Comparison of ENCODE assay signal across 8 cellular contexts in the genomic region with DNA sequence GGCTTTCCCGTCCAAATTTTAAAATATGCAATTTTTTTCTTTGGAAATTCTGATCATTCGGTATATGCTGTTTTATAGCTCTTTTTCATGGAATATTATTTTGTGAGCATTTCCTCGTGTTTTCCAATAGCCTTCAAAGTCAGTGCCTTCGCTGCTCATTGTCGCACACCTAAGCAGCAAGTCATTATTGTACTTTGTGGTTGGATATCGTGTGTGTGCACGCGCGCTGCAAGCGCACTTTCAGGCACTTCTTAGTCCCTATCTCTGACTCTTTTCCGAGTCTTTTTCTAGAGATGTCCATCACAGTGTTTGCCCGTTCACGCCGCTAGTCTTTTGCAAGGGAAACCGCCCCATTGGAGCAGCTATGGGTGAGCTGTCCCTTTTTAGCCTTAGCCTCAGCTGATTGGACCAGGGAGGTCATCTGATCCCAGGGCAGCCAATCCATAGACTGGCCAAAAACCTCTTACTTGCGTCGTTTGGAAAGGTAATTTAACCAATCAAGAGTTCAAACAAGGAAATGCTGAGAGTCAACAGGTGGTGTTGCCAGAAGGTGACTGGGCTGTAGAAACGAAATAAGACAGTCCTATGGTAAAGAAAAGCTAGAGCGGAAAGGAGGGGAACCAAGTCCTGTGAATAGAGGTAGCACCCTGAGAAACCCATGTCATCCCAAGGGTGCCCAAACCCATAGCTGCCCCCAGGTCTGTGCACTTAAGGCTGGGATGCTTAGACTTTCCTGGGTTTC. TPM values are rescaled to one million over a fixed set of nuclear protein-coding genes. Genes with fewer than 3 reads are reported as not detected.
DNase-seq lines count a peak whose midpoint lies in the region; ATAC-seq and TF ChIP-seq lines count a peak whose summit lies in the region.

No MANE protein-coding gene starts in this region.

- H3K9me3 Mint-ChIP-seq in activated naive CD4-positive, alpha-beta T cell treated with anti-CD3 and anti-CD28 coated beads, Interleukin-2, amount 50 U/mL, for 72 hours, result peaks cover 0 to 3% of the 10 kb centered on the region in 2 donors

- H2AK9ac ChIP-seq in IMR-90 (replicated peaks; ENCODE audit: low read depth, low read length, poor library complexity), result peak overlapping the region; percentile 90

- H2BK120ac ChIP-seq in IMR-90 (ENCODE audit: low read depth, low read length), result peak overlapping the region; percentile 70
- no peak overlapping the region for H2BK120ac ChIP-seq in neuronal stem cell (ENCODE audit: low read depth, low read length)

- H3K27ac Mint-ChIP-seq in activated naive CD4-positive, alpha-beta T cell treated with anti-CD3 and anti-CD28 coated beads, Interleukin-2, amount 50 U/mL, for 72 hours, result peak overlapping the region; percentile 76 to 91

- H3K14ac ChIP-seq in IMR-90 (replicated peaks; ENCODE audit: low read depth, low read length), result peak overlapping the region; percentile 99
- no peak overlapping the region for H3K14ac ChIP-seq in neuronal stem cell (ENCODE audit: low read length)

- H2AK5ac ChIP-seq in IMR-90 (ENCODE audit: low read depth, low read length) (peak overlapping the region; percentile 97), neuronal stem cell (ENCODE audit: low read depth, low read length) (no peak overlapping the region)

- CTCF ChIA-PET in IMR-90 (lab: Yijun Ruan, JAX), result interaction anchor here (0.6 kb wide), 2 partner anchors 35 to 485 kb away, joined by 4 to 7 read pairs; no protein-coding TSS in a partner anchor

- POLR2A ChIA-PET in IMR-90 (lab: Charles Lee; ENCODE audit: unreplicated experiment), result interaction anchor here (0.6 kb wide), 1 partner anchor 509 kb away, joined by 3 read pairs; no protein-coding TSS in a partner anchor

- H2BK20ac ChIP-seq in IMR-90 (ENCODE audit: low read depth, low read length), result peak overlapping the region; percentile 75

- H3K9ac ChIP-seq in IMR-90 (ENCODE audit: low read depth, low read length) (peak overlapping the region; percentile 88), neuronal stem cell (ENCODE audit: low read depth, low read length, poor library complexity) (no peak overlapping the region)

- in situ Hi-C loops in IMR-90 (cut with MboI; ENCODE audit: low sequenced_read_pairs), result no loop called here

- DNase-seq in BE2C, result peak; percentile 57
- peak; percentile 81 for DNase-seq in IMR-90
- DNase-seq in RKO (ENCODE audit: low spot score), result peak; percentile 84
- peak; percentile 72 to 83 for DNase-seq in activated naive CD4-positive, alpha-beta T cell treated with anti-CD3 and anti-CD28 coated beads, Interleukin-2, amount 50 U/mL, for 72 hours (ENCODE audit: low spot score in 2 of 2)
- DNase-seq in neuronal stem cell (ENCODE audit: low spot score), result peak; percentile 32
- peak; percentile 78 to 83 for DNase-seq in thyroid gland

- peaks cover 14% of the 10 kb centered on the region for H3K9me1 ChIP-seq in IMR-90 (ENCODE audit: insufficient read depth, low read length)

- peak overlapping the region; percentile 38 to 99 for H4K8ac ChIP-seq in IMR-90 (ENCODE audit: low read depth in 2 of 2, low read length in 2 of 2)
- H4K8ac ChIP-seq in neuronal stem cell (ENCODE audit: low read depth, low read length), result no peak overlapping the region

- H3K4me3 ChIP-seq in BE2C (ENCODE audit: low read depth, low read length) (peak overlapping the region; percentile 53), IMR-90 (ENCODE audit: insufficient read depth, low read depth, low read length) (peak overlapping the region; percentile 57), gastroesophageal sphincter (peak overlapping the region; percentile 46 to 75), neuronal stem cell (ENCODE audit: low read length in 2 of 2) (peak overlapping the region in 1 of 2 donors; percentile 48), thyroid gland (replicated peaks in 1 of 3) (peak overlapping the region in 2 of 3 donors; percentile 42 to 65)

- H3K56ac ChIP-seq in IMR-90 (ENCODE audit: extremely low read depth, insufficient read depth, low read length), result peak overlapping the region; percentile 87

- peak overlapping the region; percentile 81 for H2BK5ac ChIP-seq in IMR-90 (ENCODE audit: low read depth, low read length, poor library complexity, severe bottlenecking)
- no peak overlapping the region for H2BK5ac ChIP-seq in neuronal stem cell (ENCODE audit: low read length)

- peak overlapping the region; percentile 82 for H4K5ac ChIP-seq in IMR-90 (ENCODE audit: low read depth, low read length)

- H2AFZ ChIP-seq in IMR-90 (replicated peaks; ENCODE audit: low read length, poor library complexity), result peak overlapping the region; percentile 88
- no peak overlapping the region for H2AFZ ChIP-seq in neuronal stem cell (ENCODE audit: low read length)

- H3K36me3 ChIP-seq in BE2C (no peaks in the 10 kb centered on the region), IMR-90 (ENCODE audit: control insufficient read depth, insufficient read depth, low read length) (peaks cover 29% of the 10 kb centered on the region), gastroesophageal sphincter (peaks cover 0 to 29% of the 10 kb centered on the region in 2 donors), neuronal stem cell (replicated peaks in 1 of 2; ENCODE audit: control insufficient read depth in 2 of 2, insufficient read depth in 2 of 2, low read length in 2 of 2) (peaks cover 20 to 34% of the 10 kb centered on the region in 2 donors), thyroid gland (peaks cover 18 to 20% of the 10 kb centered on the region in 2 donors)

- TF ChIP-seq CTCF in BE2C (IDR thresholded peaks at IDR 0.05; ENCODE audit: low read depth, low read length) (no peak), IMR-90 (conservative IDR thresholded peaks at IDR 0.05; ENCODE audit: low read depth, low read length) (no peak), gastroesophageal sphincter (IDR thresholded peaks at IDR 0.05) (peak in 2 of 4 experiments; percentile 43 to 49), thyroid gland (IDR thresholded peaks at IDR 0.05) (peak in 3 of 6 experiments; percentile 27 to 35 (median 34))

- H3K27me3 ChIP-seq in BE2C, result peaks cover 3% of the 10 kb centered on the region; the same call in 1 of the 2 replicates
- no peaks in the 10 kb centered on the region for H3K27me3 ChIP-seq in IMR-90 (ENCODE audit: control insufficient read depth, insufficient read depth, low read length)
- no peaks in the 10 kb centered on the region for H3K27me3 ChIP-seq in gastroesophageal sphincter
- H3K27me3 ChIP-seq in neuronal stem cell (ENCODE audit: control insufficient read depth in 3 of 3, insufficient read depth in 3 of 3, low read depth in 1 of 3, low read length in 3 of 3), result no peaks in the 10 kb centered on the region
- H3K27me3 ChIP-seq in thyroid gland, result no peaks in the 10 kb centered on the region

- H4K91ac ChIP-seq in IMR-90 (ENCODE audit: insufficient read depth, low read depth, low read length) (peak overlapping the region; percentile 76), neuronal stem cell (ENCODE audit: low read depth, low read length, poor library complexity) (no peak overlapping the region)

- H2BK12ac ChIP-seq in neuronal stem cell (ENCODE audit: low read length), result no peak overlapping the region

- BruUV-seq in IMR-90 (replicated peaks; lab: Mats Ljungman, UMichigan), result no TSS peak

- H3K18ac ChIP-seq in IMR-90 (ENCODE audit: low read depth, low read length) (peak overlapping the region; percentile 88), neuronal stem cell (ENCODE audit: low read length) (no peak overlapping the region)

- H3K4me2 ChIP-seq in IMR-90 (ENCODE audit: low read depth, low read length), result peak overlapping the region; percentile 92
- H3K4me2 ChIP-seq in neuronal stem cell (ENCODE audit: insufficient read depth, low read length, poor library complexity, severe bottlenecking), result peak overlapping the region; percentile 66

- H3K9me3 ChIP-seq in BE2C (no peaks in the 10 kb centered on the region), IMR-90 (ENCODE audit: control insufficient read depth, insufficient read depth, low read length) (no peaks in the 10 kb centered on the region), gastroesophageal sphincter (no peaks in the 10 kb centered on the region), neuronal stem cell (replicated peaks in 1 of 2; ENCODE audit: control insufficient read depth in 2 of 2, insufficient read depth in 1 of 2, low read depth in 1 of 2, low read length in 2 of 2) (peaks cover 0 to 2% of the 10 kb centered on the region in 2 donors), thyroid gland (no peaks in the 10 kb centered on the region)

- peaks cover 8% of the 10 kb centered on the region; the same call in 1 of the 2 replicates for H4K20me1 ChIP-seq in IMR-90 (ENCODE audit: insufficient read depth, low read length)

- H3K4me1 ChIP-seq in BE2C (no peaks in the 10 kb centered on the region), IMR-90 (ENCODE audit: control insufficient read depth, insufficient read depth, low read length) (peaks cover 7% of the 10 kb centered on the region), gastroesophageal sphincter (peaks cover 0 to 23% (median 4%) of the 10 kb centered on the region in 3 donors), neuronal stem cell (ENCODE audit: control insufficient read depth in 2 of 2, insufficient read depth in 1 of 2, low read depth in 1 of 2, low read length in 2 of 2) (peaks cover 0 to 8% of the 10 kb centered on the region in 2 donors), thyroid gland (peaks cover 0 to 7% of the 10 kb centered on the region in 2 donors)

- peak overlapping the region; percentile 98 for H3K4ac ChIP-seq in IMR-90 (ENCODE audit: low read depth, low read length)
- no peak overlapping the region for H3K4ac ChIP-seq in neuronal stem cell (ENCODE audit: low read length)

- WGBS in IMR-90 (ENCODE audit: extremely low coverage in 2 of 2, insufficient read length in 1 of 2), 2 experiments, result 2% methylated on average over 9 of the region's 19 CpGs; no CpG with 5 or more reads in 1 of the 2 experiments
- 4 to 10% methylated on average over 16 to 18 of the region's 19 CpGs for WGBS in gastroesophageal sphincter (ENCODE audit: low coverage in 1 of 2), 2 donors
- no CpG with 5 or more reads among the region's 19 CpGs for WGBS in neuronal stem cell (ENCODE audit: extremely low coverage in 2 of 2, insufficient read length in 2 of 2, insufficient replicate concordance in 1 of 2), 2 donors
- 11 to 12% methylated on average over 19 of the region's 19 CpGs for WGBS in thyroid gland, 2 donors

- TF ChIP-seq POLR2A in IMR-90 (IDR thresholded peaks at IDR 0.05; ENCODE audit: low read depth, low read length), result no peak
- TF ChIP-seq POLR2A in gastroesophageal sphincter (IDR thresholded peaks at IDR 0.05), result no peak
- TF ChIP-seq POLR2A in thyroid gland (IDR thresholded peaks at IDR 0.05), result peak in 1 of 2 donors; percentile 67

- peak overlapping the region; percentile 84; the same call in 2 of the 3 replicates for H2BK15ac ChIP-seq in IMR-90 (ENCODE audit: low read depth, low read length)
- H2BK15ac ChIP-seq in neuronal stem cell (ENCODE audit: low read length), result no peak overlapping the region

- dilution Hi-C loops in IMR-90 (cut with HindIII; ENCODE audit: low sequenced_read_pairs, unreplicated experiment), result no loop called here

- intact Hi-C loops in IMR-90 (cut with micrococcal nuclease), result loop anchor here (5.0 kb wide), 1 partner anchor 73 kb away; no protein-coding TSS in a partner anchor
- intact Hi-C loops in thyroid gland (cut with DNase I), result no loop called here

- ATAC-seq in GM19438 (IDR thresholded peaks at IDR 0.05; ENCODE audit: low read depth, unreplicated experiment) (peak; percentile 68), IMR-90 (ENCODE audit: low read depth) (peak; percentile 59), gastroesophageal sphincter (peak; percentile 84)
- peak; percentile 88 to 95 for ATAC-seq in activated naive CD4-positive, alpha-beta T cell treated with anti-CD3 and anti-CD28 coated beads, Interleukin-2, amount 50 U/mL, for 72 hours

- peaks cover 10 to 47% of the 10 kb centered on the region in 2 experiments; a peak in 2 of 4 replicates for H3K79me1 ChIP-seq in IMR-90 (ENCODE audit: low read depth in 1 of 2, low read length in 2 of 2)
- no peaks in the 10 kb centered on the region for H3K79me1 ChIP-seq in neuronal stem cell (ENCODE audit: low read depth, low read length)

- TF ChIP-seq RAD21 in IMR-90 (IDR thresholded peaks at IDR 0.05; ENCODE audit: low read length), result no peak

- no peak for TF ChIP-seq EP300 in gastroesophageal sphincter (IDR thresholded peaks at IDR 0.05)

- peaks cover 13 to 17% of the 10 kb centered on the region in 2 donors for H3K36me3 Mint-ChIP-seq in activated naive CD4-positive, alpha-beta T cell treated with anti-CD3 and anti-CD28 coated beads, Interleukin-2, amount 50 U/mL, for 72 hours

- peak overlapping the region; percentile 99 for H3K23ac ChIP-seq in IMR-90 (ENCODE audit: low read depth, low read length)
- H3K23ac ChIP-seq in neuronal stem cell (ENCODE audit: low read depth, low read length, poor library complexity), result no peak overlapping the region

- H3K27ac ChIP-seq in IMR-90 (ENCODE audit: insufficient read depth, low read length) (peak overlapping the region; percentile 87), gastroesophageal sphincter (peak overlapping the region; percentile 73 to 96 (median 94)), neuronal stem cell (replicated peaks; ENCODE audit: low read length) (peak overlapping the region; percentile 82), thyroid gland (peak overlapping the region; percentile 90 to 97 (median 97))

RNA-seq across cellular contexts. Expression of a gene that starts 0.7 kb away (rescaled TPM):
- polyA plus RNA-seq in BE2C (2012; ENCODE audit: insufficient read depth, insufficient read length, low read depth), result 16.4 TPM
- total RNA-seq in IMR-90 (2012; rRNA removed) (21.5 and 25.0 TPM in 2 replicates), gastroesophageal sphincter (100 to 1,000 TPM in 1 of 4 donors, 10 to 100 TPM in 3; 29.4 to 116 (median 50.8) TPM), thyroid gland (10 to 100 TPM; 50.6 to 92.9 (median 65.6) TPM)
- 53.7 and 66.7 TPM in 2 replicates for polyA plus RNA-seq in IMR-90 (2012; rRNA removed)
- 46.3 and 63.2 TPM in 2 replicates for polyA plus RNA-seq in IMR-90 (2012; cell fraction: cytosol; rRNA removed)
- 204 and 236 TPM in 2 replicates for polyA plus RNA-seq in IMR-90 (2012; cell fraction: nucleus; rRNA removed; ENCODE audit: low replicate concordance)
- 10 to 100 TPM in 1 of 2 donors, 1 to 10 TPM in 1; 9.2 to 26.3 TPM for total RNA-seq in activated naive CD4-positive, alpha-beta T cell treated with anti-CD3 and anti-CD28 coated beads, Interleukin-2, amount 50 U/mL, for 72 hours
- polyA plus RNA-seq in neuronal stem cell (2013, experiment 1 of 2), result 22.2 TPM
- 22.5 TPM for polyA plus RNA-seq in neuronal stem cell (2013, experiment 2 of 2)

Comparison
In these comparisons a context has a peak if more than half of its experiments do, and no peak if none do; other contexts are left out.
1. DNase-seq: peak in every context shown above with its lines; median percentile 84 in RKO; 81 in IMR-90; 80 in thyroid gland; 78 in activated naive CD4-positive, alpha-beta T cell treated with anti-CD3 and anti-CD28 coated beads, Interleukin-2, amount 50 U/mL, for 72 hours; 57 in BE2C; 32 in neuronal stem cell.